In genomic region chr5:151770383-151771258, GRCh38 we compare ENCODE assay signal across 1 cellular context.
A peak's percentile ranks its signal among the peaks of the same experiment; 100 is the strongest.
TF ChIP-seq lines count a peak whose summit lies in the region.

No MANE protein-coding gene starts in this region.

TF ChIP-seq in HepG2, 621 proteins besides CTCF, POLR2A, EP300 and RAD21 (continued from another document):
- TF ChIP-seq ZNF142 (CRISPR knock-in tag; IDR thresholded peaks at IDR 0.05) = no peak
- TF ChIP-seq ZNF816 (CRISPR knock-in tag; IDR thresholded peaks at IDR 0.05; ENCODE audit: borderline replicate concordance) = 0 out of 2 replicates have a peak, but pooled peaks have one; percentile 46
- TF ChIP-seq NCOA1 (CRISPR knock-in tag; IDR thresholded peaks at IDR 0.05) = no peak
- 0 out of 2 replicates have a peak, but pooled peaks have one; percentile 21 for TF ChIP-seq THAP7 (CRISPR knock-in tag; IDR thresholded peaks at IDR 0.05)
- TF ChIP-seq ZBTB38 (CRISPR knock-in tag; IDR thresholded peaks at IDR 0.05) = peak; percentile 99
- peak; percentile 38; the same call in 1 of the 2 replicates for TF ChIP-seq HOXA3 (CRISPR knock-in tag; IDR thresholded peaks at IDR 0.05)
- TF ChIP-seq ZBTB4 (CRISPR knock-in tag; IDR thresholded peaks at IDR 0.05; ENCODE audit: borderline replicate concordance) = 0 out of 2 replicates have a peak, but pooled peaks have one; percentile 81
- 0 out of 2 replicates have a peak, but pooled peaks have one; percentile 5 for TF ChIP-seq ATF5 (CRISPR knock-in tag; IDR thresholded peaks at IDR 0.05; ENCODE audit: low read depth)
- TF ChIP-seq CHD2 (IDR thresholded peaks at IDR 0.05; ENCODE audit: low read depth, low read length) = no peak
- 0 out of 2 replicates have a peak, but pooled peaks have one; percentile 15 for TF ChIP-seq ZGPAT (CRISPR knock-in tag; IDR thresholded peaks at IDR 0.05)
- TF ChIP-seq ZNF746 (CRISPR knock-in tag; IDR thresholded peaks at IDR 0.05) = 0 out of 2 replicates have a peak, but pooled peaks have one; percentile 21
- 0 out of 2 replicates have a peak, but pooled peaks have one; percentile 23 for TF ChIP-seq ZBTB39 (CRISPR knock-in tag; IDR thresholded peaks at IDR 0.05)
- no peak for TF ChIP-seq SUZ12 (IDR thresholded peaks at IDR 0.05; ENCODE audit: low read depth, low read length)
- TF ChIP-seq PHB2 (IDR thresholded peaks at IDR 0.05; ENCODE audit: partially characterized antibody) = no peak
- no peak for TF ChIP-seq KLF9 (CRISPR knock-in tag; IDR thresholded peaks at IDR 0.05; ENCODE audit: low read depth)
- TF ChIP-seq ZNF768 (CRISPR knock-in tag; IDR thresholded peaks at IDR 0.05) = peak; percentile 31; the same call in 1 of the 2 replicates
- peak; percentile 85 for TF ChIP-seq PRPF4 (IDR thresholded peaks at IDR 0.05; ENCODE audit: low read depth, low read length, poor library complexity, severe bottlenecking)
- no peak for TF ChIP-seq ZFP36L1 (CRISPR knock-in tag; IDR thresholded peaks at IDR 0.05)
- 0 out of 2 replicates have a peak, but pooled peaks have one; percentile 6 for TF ChIP-seq NFE2 (CRISPR knock-in tag; IDR thresholded peaks at IDR 0.05)
- no peak for TF ChIP-seq AHDC1 (CRISPR knock-in tag; IDR thresholded peaks at IDR 0.05; ENCODE audit: borderline replicate concordance)
- TF ChIP-seq RCOR2 (CRISPR knock-in tag; IDR thresholded peaks at IDR 0.05) = 0 out of 2 replicates have a peak, but pooled peaks have one; percentile 14
- no peak for TF ChIP-seq LCORL (IDR thresholded peaks at IDR 0.05)
- TF ChIP-seq LCORL (CRISPR knock-in tag; IDR thresholded peaks at IDR 0.05) = peak; percentile 50; the same call in 1 of the 2 replicates
- peak; percentile 54; the same call in 1 of the 2 replicates for TF ChIP-seq ZBTB7A (CRISPR knock-in tag; IDR thresholded peaks at IDR 0.05)
- TF ChIP-seq ZNF547 (CRISPR knock-in tag; IDR thresholded peaks at IDR 0.05) = 0 out of 2 replicates have a peak, but pooled peaks have one; percentile 8
- peak; percentile 82; the same call in 1 of the 2 replicates for TF ChIP-seq ZFP91 (CRISPR knock-in tag; IDR thresholded peaks at IDR 0.05; ENCODE audit: borderline replicate concordance)
